ENCODE assay signal across 16 cellular contexts in genomic region chr13:105925496-105925895, GRCh38.
A peak's percentile ranks its signal among the peaks of the same experiment; 100 is the strongest.
DNase-seq lines count a peak whose midpoint lies in the region; ATAC-seq and TF ChIP-seq lines count a peak whose summit lies in the region.
"Had no signal": no experiment of that assay in that cellular context is flagged by ENCODE, and none has a peak within 500 bp of the region (broad histone marks: within the 10 kb centered on the region; RNA-seq: fewer than 3 reads in every experiment).

No MANE protein-coding gene starts in this region.

- H2BK120ac ChIP-seq in IMR-90 (ENCODE audit: low read depth, low read length), result no peak overlapping the region

- no peak overlapping the region for H3K4me2 ChIP-seq in IMR-90 (ENCODE audit: low read depth, low read length)

- H3K4me1 ChIP-seq in IMR-90 (ENCODE audit: control insufficient read depth, insufficient read depth, low read length), result no peaks in the 10 kb centered on the region; the same call in 1 of the 2 replicates

- intact Hi-C loops in IMR-90 (cut with micrococcal nuclease), result no loop called here

- TF ChIP-seq CTCF in IMR-90 (conservative IDR thresholded peaks at IDR 0.05; ENCODE audit: low read depth, low read length) (no peak), fibroblast of the aortic adventitia (IDR thresholded peaks at IDR 0.05; ENCODE audit: insufficient read depth, low read length) (no peak)

- WGBS in IMR-90 (ENCODE audit: extremely low coverage in 2 of 2, insufficient read length in 1 of 2), 2 experiments, result no CpG with 5 or more reads among the region's 2 CpGs

- BruUV-seq in IMR-90 (replicated peaks; lab: Mats Ljungman, UMichigan), result no TSS peak

- H4K5ac ChIP-seq in IMR-90 (ENCODE audit: low read depth, low read length), result no peak overlapping the region

- no peak overlapping the region for H2AFZ ChIP-seq in IMR-90 (replicated peaks; ENCODE audit: low read length, poor library complexity)

- no peak overlapping the region for H3K4ac ChIP-seq in IMR-90 (ENCODE audit: low read depth, low read length)

- no peaks in the 10 kb centered on the region for H3K36me3 ChIP-seq in IMR-90 (ENCODE audit: control insufficient read depth, insufficient read depth, low read length)

- H4K20me1 ChIP-seq in IMR-90 (ENCODE audit: insufficient read depth, low read length), result no peaks in the 10 kb centered on the region

- no peak for TF ChIP-seq POLR2A in IMR-90 (IDR thresholded peaks at IDR 0.05; ENCODE audit: low read depth, low read length)

- no peaks in the 10 kb centered on the region for H3K27me3 ChIP-seq in IMR-90 (ENCODE audit: control insufficient read depth, insufficient read depth, low read length)

- no peak for ATAC-seq in IMR-90 (ENCODE audit: low read depth)
- no peak for ATAC-seq in GM18520 (IDR thresholded peaks at IDR 0.05; ENCODE audit: unreplicated experiment)
- ATAC-seq: stimulated activated naive CD8-positive, alpha-beta T cell treated with anti-CD3 and anti-CD28 coated beads, Interleukin-15, amount 100 ng/mL, for 72 hours had no signal

- H2AK9ac ChIP-seq in IMR-90 (replicated peaks; ENCODE audit: low read depth, low read length, poor library complexity), result no peak overlapping the region

- peak; percentile 6 for DNase-seq in AG08395 (ENCODE audit: low spot score)
- DNase-seq in IMR-90, result peak; percentile 83
- DNase-seq in SW480 (ENCODE audit: low spot score), result peak; percentile 33
- peak; percentile 48 for DNase-seq in fibroblast of the aortic adventitia (ENCODE audit: low read depth)
- no peak for DNase-seq in Ammon's horn (ENCODE audit: low spot score)
- no peak for DNase-seq in ACHN
- no peak for DNase-seq in NCI-H510A (lab: John Stamatoyannopoulos, UW)
- DNase-seq: DMS153; Karpas-422; NCI-H187; NCI-H774; stimulated activated naive CD8-positive, alpha-beta T cell treated with anti-CD3 and anti-CD28 coated beads, Interleukin-15, amount 100 ng/mL, for 72 hours had no signal

- H4K8ac ChIP-seq in IMR-90 (ENCODE audit: low read depth in 2 of 2, low read length in 2 of 2), result no peak overlapping the region

- TF ChIP-seq RAD21 in IMR-90 (IDR thresholded peaks at IDR 0.05; ENCODE audit: low read length), result no peak

- no peak overlapping the region for H4K91ac ChIP-seq in IMR-90 (ENCODE audit: insufficient read depth, low read depth, low read length)

- in situ Hi-C loops in IMR-90 (cut with MboI; ENCODE audit: low sequenced_read_pairs), result no loop called here
- in situ Hi-C loops in ACHN (cut with HindIII; ENCODE audit: low pct_ligation_motif_present, low pct_unique_long_range_greater_than_20kb, low sequenced_read_pairs), result no loop called here

- no peak overlapping the region for H3K27ac ChIP-seq in IMR-90 (ENCODE audit: insufficient read depth, low read length)
- H3K27ac ChIP-seq: HL-60, SK-N-MC, VCaP had no signal

- H3K14ac ChIP-seq in IMR-90 (replicated peaks; ENCODE audit: low read depth, low read length), result no peak overlapping the region

- POLR2A ChIA-PET in IMR-90 (lab: Charles Lee; ENCODE audit: unreplicated experiment), result interaction anchor here (0.7 kb wide), 1 partner anchor 135 kb away, joined by 5 read pairs; no protein-coding TSS in a partner anchor

- H3K23ac ChIP-seq in IMR-90 (ENCODE audit: low read depth, low read length), result no peak overlapping the region

- H3K18ac ChIP-seq in IMR-90 (ENCODE audit: low read depth, low read length), result no peak overlapping the region

- no peak overlapping the region for H3K56ac ChIP-seq in IMR-90 (ENCODE audit: extremely low read depth, insufficient read depth, low read length)

- no peak overlapping the region for H2BK20ac ChIP-seq in IMR-90 (ENCODE audit: low read depth, low read length)

- H3K9me1 ChIP-seq in IMR-90 (ENCODE audit: insufficient read depth, low read length), result 0 out of 2 replicates have a peak, but pooled peaks cover 1% of the 10 kb centered on the region

- H2AK5ac ChIP-seq in IMR-90 (ENCODE audit: low read depth, low read length), result no peak overlapping the region

- H2BK15ac ChIP-seq in IMR-90 (ENCODE audit: low read depth, low read length), result no peak overlapping the region

- no peak overlapping the region for H3K4me3 ChIP-seq in IMR-90 (ENCODE audit: insufficient read depth, low read depth, low read length)
- no peak overlapping the region for H3K4me3 ChIP-seq in fibroblast of the aortic adventitia (ENCODE audit: low read depth, low read length)
- H3K4me3 ChIP-seq: SK-N-MC had no signal

- dilution Hi-C loops in IMR-90 (cut with HindIII; ENCODE audit: low sequenced_read_pairs, unreplicated experiment), result no loop called here

- no peak overlapping the region for H3K9ac ChIP-seq in IMR-90 (ENCODE audit: low read depth, low read length)

- CTCF ChIA-PET in IMR-90 (lab: Yijun Ruan, JAX), result no interaction called here

- H3K9me3 ChIP-seq in IMR-90 (ENCODE audit: control insufficient read depth, insufficient read depth, low read length), result no peaks in the 10 kb centered on the region

- H3K79me1 ChIP-seq in IMR-90 (ENCODE audit: low read depth in 1 of 2, low read length in 2 of 2), result no peaks in the 10 kb centered on the region

- no peak overlapping the region for H2BK5ac ChIP-seq in IMR-90 (ENCODE audit: low read depth, low read length, poor library complexity, severe bottlenecking)

TF ChIP-seq in IMR-90, 13 proteins besides CTCF, POLR2A, EP300 and RAD21:
- peak; percentile 66 for TF ChIP-seq CEBPB (IDR thresholded peaks at IDR 0.05; ENCODE audit: low read depth, low read length)
- TF ChIP-seq MAZ (IDR thresholded peaks at IDR 0.05; ENCODE audit: borderline replicate concordance, low read depth, low read length), result no peak

Comparison
In these comparisons a context has a peak if more than half of its experiments do, and no peak if none do; other contexts are left out.
1. DNase-seq: peak in AG08395 (single experiment), IMR-90 (single experiment), SW480 (single experiment) and fibroblast of the aortic adventitia (single experiment); none in Ammon's horn (single experiment), ACHN (single experiment) and NCI-H510A (single experiment).